ENCODE assay signal across 19 cellular contexts in genomic region chr16:25996052-25996451, GRCh38.
A peak's percentile ranks its signal among the peaks of the same experiment; 100 is the strongest.
DNase-seq lines count a peak whose midpoint lies in the region; FAIRE-seq and TF ChIP-seq lines count a peak whose summit lies in the region.
"Had no signal": no experiment of that assay in that cellular context is flagged by ENCODE, and none has a peak within 500 bp of the region (broad histone marks: within the 10 kb centered on the region; RNA-seq: fewer than 3 reads in every experiment).

No MANE protein-coding gene starts in this region.

- H3K36me3 ChIP-seq in GM06990 (ENCODE audit: control insufficient read depth, insufficient read depth, low read length), result no peaks in the 10 kb centered on the region
- no peaks in the 10 kb centered on the region for H3K36me3 ChIP-seq in PC-9 (ENCODE audit: low read depth)
- no peaks in the 10 kb centered on the region for H3K36me3 ChIP-seq in prostate gland

- POLR2A ChIA-PET in PC-9 (lab: Charles Lee; ENCODE audit: unreplicated experiment), result interaction anchor here (0.6 kb wide), 1 partner anchor 920 kb away, joined by 4 read pairs; no protein-coding TSS in a partner anchor

- H3K9me3 ChIP-seq in PC-9 (ENCODE audit: insufficient read depth, low read depth) (no peaks in the 10 kb centered on the region), prostate gland (no peaks in the 10 kb centered on the region)

- TF ChIP-seq CTCF in GM06990 (IDR thresholded peaks at IDR 0.05; ENCODE audit: insufficient read depth, low read length, poor library complexity, severe bottlenecking), result peak; percentile 10
- 0 out of 2 replicates have a peak, but pooled peaks have one; percentile 28 for TF ChIP-seq CTCF in HFFc6 (IDR thresholded peaks at IDR 0.05)
- peak; percentile 36 for TF ChIP-seq CTCF in PC-9 (conservative IDR thresholded peaks at IDR 0.05)
- peak; percentile 28 for TF ChIP-seq CTCF in endothelial cell (IDR thresholded peaks at IDR 0.05; ENCODE audit: unreplicated experiment)
- no peak for TF ChIP-seq CTCF in prostate gland (IDR thresholded peaks at IDR 0.05)

- CTCF ChIA-PET in PC-9 (lab: Charles Lee), result no interaction called here

- no peak overlapping the region for H3K27ac ChIP-seq in PC-9
- no peak overlapping the region for H3K27ac ChIP-seq in prostate gland

- H3K27ac Mint-ChIP-seq in HFFc6 (no peak overlapping the region), endothelial cell (ENCODE audit: unreplicated experiment) (no peak overlapping the region)
- H3K27ac Mint-ChIP-seq: B cell; CD4-positive, alpha-beta memory T cell; IgD-negative memory B cell had no signal

- no peak overlapping the region for H2AFZ ChIP-seq in PC-9

- H3K27me3 Mint-ChIP-seq in HFFc6 (ENCODE audit: insufficient read depth) (no peaks in the 10 kb centered on the region), endothelial cell (ENCODE audit: unreplicated experiment) (no peaks in the 10 kb centered on the region)
- H3K27me3 Mint-ChIP-seq: IgD-negative memory B cell had no signal

- H3K36me3 Mint-ChIP-seq in HFFc6 (ENCODE audit: low read depth), result no peaks in the 10 kb centered on the region
- H3K36me3 Mint-ChIP-seq in endothelial cell (ENCODE audit: low read depth, unreplicated experiment), result no peaks in the 10 kb centered on the region
- H3K36me3 Mint-ChIP-seq: CD4-positive, alpha-beta memory T cell; IgD-negative memory B cell had no signal

- DNase-seq in GM06990 (ENCODE audit: extremely low read depth, insufficient read length), result no peak
- DNase-seq in HFFc6, result no peak
- DNase-seq in PC-9, result no peak
- no peak for DNase-seq in endothelial cell (ENCODE audit: low spot score)
- DNase-seq in prostate gland (ENCODE audit: low spot score), result no peak
- DNase-seq in GM03348 (ENCODE audit: low spot score), result no peak
- DNase-seq in GM12891 (ENCODE audit: insufficient read length, low spot score), result no peak
- no peak for DNase-seq in NCI-H1694 (lab: John Stamatoyannopoulos, UW)
- DNase-seq: ACHN; CD4-positive, alpha-beta memory T cell; DMS79 treated with DMSO at 0.1 percent for 48 hours; HCEC 1CT; NCI-H1048; NCI-H1694 treated with DMSO at 0.1 percent for 48 hours; NCI-H774 had no signal

- H3F3A ChIP-seq in PC-9 (ENCODE audit: insufficient read depth, low read depth), result no peaks in the 10 kb centered on the region

- TF ChIP-seq POLR2A in prostate gland (IDR thresholded peaks at IDR 0.05) (no peak), GM12891 (IDR thresholded peaks at IDR 0.05; ENCODE audit: low read depth, low read length) (no peak)

- no peak for FAIRE-seq in GM12891 (lab: Jason Lieb, UNC)
- FAIRE-seq: D721Med, G401.6 had no signal

- 67% methylated on average over 2 of the region's 2 CpGs for WGBS in prostate gland

- H3K4me2 ChIP-seq in PC-9, result no peak overlapping the region

- H3K4me1 Mint-ChIP-seq in HFFc6 (ENCODE audit: low read depth) (no peaks in the 10 kb centered on the region), endothelial cell (ENCODE audit: unreplicated experiment) (no peaks in the 10 kb centered on the region)
- H3K4me1 Mint-ChIP-seq: B cell; CD4-positive, alpha-beta memory T cell; IgD-negative memory B cell had no signal

- H3K79me2 ChIP-seq in PC-9 (ENCODE audit: low read depth), result no peaks in the 10 kb centered on the region

- H3K4me3 ChIP-seq in GM06990 (replicated peaks; ENCODE audit: low read depth, low read length) (no peak overlapping the region), PC-9 (no peak overlapping the region), prostate gland (no peak overlapping the region)

- BruUV-seq in PC-9 (replicated peaks; lab: Mats Ljungman, UMichigan), result no TSS peak

- H3K9me3 Mint-ChIP-seq in HFFc6 (peaks cover 24% of the 10 kb centered on the region), endothelial cell (ENCODE audit: unreplicated experiment) (peaks cover 4% of the 10 kb centered on the region)

- no peaks in the 10 kb centered on the region for H3K9me2 ChIP-seq in PC-9 (ENCODE audit: insufficient read depth)

- no peaks in the 10 kb centered on the region for H3K4me1 ChIP-seq in PC-9 (replicated peaks; ENCODE audit: insufficient read depth)
- no peaks in the 10 kb centered on the region for H3K4me1 ChIP-seq in prostate gland (replicated peaks)

- no peak overlapping the region for H3K4me3 Mint-ChIP-seq in HFFc6
- H3K4me3 Mint-ChIP-seq in endothelial cell (ENCODE audit: unreplicated experiment), result no peak overlapping the region
- H3K4me3 Mint-ChIP-seq: B cell; CD4-positive, alpha-beta memory T cell; IgD-negative memory B cell had no signal

- no peaks in the 10 kb centered on the region for H4K20me1 ChIP-seq in PC-9 (ENCODE audit: insufficient read depth)

- H3K27me3 ChIP-seq in GM06990 (replicated peaks; ENCODE audit: control insufficient read depth, insufficient read depth, low read length), result no peaks in the 10 kb centered on the region
- H3K27me3 ChIP-seq in PC-9 (ENCODE audit: insufficient read depth, low read depth), result no peaks in the 10 kb centered on the region
- no peaks in the 10 kb centered on the region for H3K27me3 ChIP-seq in prostate gland (replicated peaks; ENCODE audit: insufficient read depth)

- intact Hi-C loops in PC-9 (cut with micrococcal nuclease; ENCODE audit: unreplicated experiment) (no loop called here), prostate gland (cut with DNase I) (no loop called here)

TF ChIP-seq in GM12891, 5 proteins besides CTCF, POLR2A, EP300 and RAD21:
- no peak for TF ChIP-seq SPI1 (IDR thresholded peaks at IDR 0.05; ENCODE audit: low read depth, low read length)
- TF ChIP-seq POLR2AphosphoS5 (IDR thresholded peaks at IDR 0.05; ENCODE audit: low read depth, low read length), result no peak
- no peak for TF ChIP-seq POU2F2 (IDR thresholded peaks at IDR 0.05; ENCODE audit: low read depth, low read length)
- TF ChIP-seq TAF1 (IDR thresholded peaks at IDR 0.05; ENCODE audit: low read depth, low read length), result no peak
- TF ChIP-seq PAX5 (IDR thresholded peaks at IDR 0.05; ENCODE audit: insufficient read depth, low read length, severe bottlenecking), result no peak
TF ChIP-seq in GM12891: peak in this region for 0.

Comparison
In these comparisons a context has a peak if more than half of its experiments do, and no peak if none do; other contexts are left out.
1. CTCF ChIP-seq: peak in GM06990 (single experiment), HFFc6 (single experiment), PC-9 (single experiment) and endothelial cell (single experiment); none in prostate gland (0 of 4).